ENCODE assay signal across 3 cellular contexts in genomic region chr1:28847207-28847606, GRCh38. TPM values are rescaled to one million over a fixed set of nuclear protein-coding genes. Genes with fewer than 3 reads are reported as not detected.
"Had no signal": no experiment of that assay in that cellular context is flagged by ENCODE, and none has a peak within 500 bp of the region (broad histone marks: within the 10 kb centered on the region; RNA-seq: fewer than 3 reads in every experiment).

No MANE protein-coding gene starts in this region.

RNA-seq across cellular contexts. Expression of gene OPRD1, which starts 35.2 kb away (rescaled TPM):
- total RNA-seq: GM23248, H4, HFFc6 had no signal
